In genomic region chr1:202158810-202159533, GRCh38 we compare ENCODE assay signal across 1 cellular context.
TF ChIP-seq lines count a peak whose summit lies in the region.

No MANE protein-coding gene starts in this region.

TF ChIP-seq in GM23338, 12 proteins besides CTCF, POLR2A, EP300 and RAD21 (continued from another document):
- TF ChIP-seq ZNF462 (CRISPR knock-in tag; IDR thresholded peaks at IDR 0.05) = no peak
- TF ChIP-seq REST (IDR thresholded peaks at IDR 0.05; ENCODE audit: unreplicated experiment) = no peak
